Comparison of ENCODE assay signal across 1 cellular context in genomic region chr1:22131875-22132486, GRCh38.
TF ChIP-seq lines count a peak whose summit lies in the region.

No MANE protein-coding gene starts in this region.

TF ChIP-seq in HepG2, 621 proteins besides CTCF, POLR2A, EP300 and RAD21 (continued from another document):
- no peak for TF ChIP-seq ZNF142 (CRISPR knock-in tag; IDR thresholded peaks at IDR 0.05)
